Comparison of ENCODE assay signal across 8 cellular contexts in the genomic region with DNA sequence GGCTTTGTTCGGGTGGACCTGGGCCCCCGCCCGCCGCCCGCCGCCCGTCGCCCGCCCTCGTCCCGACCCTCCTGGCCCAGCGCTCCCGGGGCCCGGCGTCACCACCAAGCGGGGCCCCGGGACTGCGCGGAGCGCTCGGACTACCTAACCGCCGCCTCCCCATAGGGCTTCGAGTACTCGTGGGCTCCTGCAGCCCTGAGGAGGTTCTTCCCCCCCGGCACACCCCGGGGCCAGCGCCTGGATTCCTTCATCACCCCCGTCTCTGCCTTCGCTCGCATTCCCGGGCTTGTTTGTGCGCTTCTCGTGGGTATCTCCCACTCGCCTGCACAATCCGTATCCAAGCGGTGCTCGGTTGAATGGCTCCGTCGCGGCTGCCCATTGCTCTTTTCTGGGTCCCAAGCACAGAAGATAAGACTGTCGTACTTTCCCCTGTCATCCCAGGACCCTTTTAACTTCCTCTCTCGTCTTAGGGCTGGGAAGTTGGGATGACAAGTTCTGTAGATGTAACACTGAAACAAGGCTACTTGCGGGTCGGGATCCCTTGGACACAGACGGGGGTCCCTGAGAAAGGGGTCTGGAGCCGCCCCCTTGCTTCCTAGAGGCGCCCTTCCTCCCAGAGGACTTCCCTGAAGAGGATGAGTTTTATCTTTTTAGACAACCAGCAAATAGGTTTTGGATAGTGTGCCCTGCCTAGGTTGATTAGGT. TPM values are rescaled to one million over a fixed set of nuclear protein-coding genes. Genes with fewer than 3 reads are reported as not detected.
DNase-seq lines count a peak whose midpoint lies in the region; ATAC-seq and TF ChIP-seq lines count a peak whose summit lies in the region.

No MANE protein-coding gene starts in this region.

- no peaks in the 10 kb centered on the region for H3K27me3 ChIP-seq in right cardiac atrium (ENCODE audit: control insufficient read depth, insufficient read depth)

- H3K27ac ChIP-seq in adipose tissue (ENCODE audit: low read depth, low read length) (peak overlapping the region; percentile 20), right cardiac atrium (ENCODE audit: low read length) (peak overlapping the region; percentile 92)

- peak overlapping the region; percentile 80 for H3K4me3 ChIP-seq in GM12875 (ENCODE audit: low read depth, low read length)
- peak overlapping the region; percentile 86 for H3K4me3 ChIP-seq in right cardiac atrium (ENCODE audit: low read length)

- ATAC-seq in HG02678 (IDR thresholded peaks at IDR 0.05; ENCODE audit: unreplicated experiment) (peak; percentile 44), right cardiac atrium (peak; percentile 84)

- TF ChIP-seq CTCF in GM12875 (IDR thresholded peaks at IDR 0.05; ENCODE audit: borderline replicate concordance, insufficient read depth, low read depth, low read length), result no peak

- peak; percentile 22 for DNase-seq in 8988T
- DNase-seq in NCI-H1105 treated with DMSO at 0.1 percent for 48 hours (lab: John Stamatoyannopoulos, UW), result peak; percentile 7
- DNase-seq in right cardiac atrium, result no peak
- peak; percentile 22 for DNase-seq in putamen (ENCODE audit: low spot score)
- DNase-seq in NOMO-1 treated with DMSO at 0.1 percent for 48 hours (lab: John Stamatoyannopoulos, UW; ENCODE audit: unreplicated experiment), result no peak

- H3K4me1 ChIP-seq in right cardiac atrium (ENCODE audit: control insufficient read depth, insufficient read depth, low read length), result peaks cover 1% of the 10 kb centered on the region

- WGBS in adipose tissue, 3 donors, result 0 to 1% (median 0%) methylated on average over 34 to 48 of the region's 48 CpGs
- WGBS in right cardiac atrium, result under 1% methylated on average over 48 of the region's 48 CpGs

- no peaks in the 10 kb centered on the region for H3K9me3 ChIP-seq in right cardiac atrium (ENCODE audit: control insufficient read depth, low read length)

- intact Hi-C loops in right cardiac atrium (cut with DNase I), result loop anchor here in 2 of 4 donors (5.0 kb wide), 1 partner anchor 65 kb away; the partner anchor contains the start of gene GRSF1 (in 2 of the 2)

RNA-seq across cellular contexts. Expression of gene MOB1B, which starts 0.6 kb away (rescaled TPM):
- polyA plus RNA-seq in adipose tissue (1 to 10 TPM; 2.3 to 4.5 (median 3.9) TPM), right cardiac atrium (5.6 TPM)
- 10 to 100 TPM; 16.9 to 26.2 (median 19.4) TPM for total RNA-seq in right cardiac atrium

Comparison
In these comparisons a context has a peak if more than half of its experiments do, and no peak if none do; other contexts are left out.
1. DNase-seq: peak in 8988T (single experiment), NCI-H1105 treated with DMSO at 0.1 percent for 48 hours (single experiment) and putamen (single experiment); none in right cardiac atrium (0 of 3) and NOMO-1 treated with DMSO at 0.1 percent for 48 hours (single experiment).